In the genomic region with DNA sequence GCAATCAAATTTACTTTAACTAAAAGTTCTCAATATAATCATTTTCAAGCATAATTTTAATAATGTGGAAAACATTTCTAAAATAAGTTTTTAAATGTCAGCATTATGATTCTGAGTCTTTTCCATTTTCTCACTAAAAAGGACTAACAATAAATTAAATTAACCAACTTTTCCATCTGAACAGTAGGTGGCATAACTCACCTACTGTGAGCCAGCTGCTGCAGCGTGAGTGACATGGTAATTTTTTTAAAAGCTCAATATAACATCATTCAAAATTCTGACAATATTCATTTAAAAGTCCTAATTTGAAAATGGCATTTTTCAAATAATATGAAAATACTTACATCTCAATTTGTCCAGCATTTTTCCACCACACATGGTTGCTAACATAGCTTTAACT, we compare ENCODE assay signal across 1 cellular context.
TF ChIP-seq lines count a peak whose summit lies in the region.

No MANE protein-coding gene starts in this region.

TF ChIP-seq in HepG2, 621 proteins besides CTCF, POLR2A, EP300 and RAD21 (continued from another document):
- TF ChIP-seq, protein P1, sequence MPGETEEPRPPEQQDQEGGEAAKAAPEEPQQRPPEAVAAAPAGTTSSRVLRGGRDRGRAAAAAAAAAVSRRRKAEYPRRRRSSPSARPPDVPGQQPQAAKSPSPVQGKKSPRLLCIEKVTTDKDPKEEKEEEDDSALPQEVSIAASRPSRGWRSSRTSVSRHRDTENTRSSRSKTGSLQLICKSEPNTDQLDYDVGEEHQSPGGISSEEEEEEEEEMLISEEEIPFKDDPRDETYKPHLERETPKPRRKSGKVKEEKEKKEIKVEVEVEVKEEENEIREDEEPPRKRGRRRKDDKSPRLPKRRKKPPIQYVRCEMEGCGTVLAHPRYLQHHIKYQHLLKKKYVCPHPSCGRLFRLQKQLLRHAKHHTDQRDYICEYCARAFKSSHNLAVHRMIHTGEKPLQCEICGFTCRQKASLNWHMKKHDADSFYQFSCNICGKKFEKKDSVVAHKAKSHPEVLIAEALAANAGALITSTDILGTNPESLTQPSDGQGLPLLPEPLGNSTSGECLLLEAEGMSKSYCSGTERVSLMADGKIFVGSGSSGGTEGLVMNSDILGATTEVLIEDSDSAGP (CRISPR knock-in tag; IDR thresholded peaks at IDR 0.05; ENCODE audit: borderline replicate concordance), result no peak
- TF ChIP-seq ZKSCAN1 (IDR thresholded peaks at IDR 0.05; ENCODE audit: low read length), result peak; percentile 83; the same call in 1 of the 2 replicates
- TF ChIP-seq, protein P2, sequence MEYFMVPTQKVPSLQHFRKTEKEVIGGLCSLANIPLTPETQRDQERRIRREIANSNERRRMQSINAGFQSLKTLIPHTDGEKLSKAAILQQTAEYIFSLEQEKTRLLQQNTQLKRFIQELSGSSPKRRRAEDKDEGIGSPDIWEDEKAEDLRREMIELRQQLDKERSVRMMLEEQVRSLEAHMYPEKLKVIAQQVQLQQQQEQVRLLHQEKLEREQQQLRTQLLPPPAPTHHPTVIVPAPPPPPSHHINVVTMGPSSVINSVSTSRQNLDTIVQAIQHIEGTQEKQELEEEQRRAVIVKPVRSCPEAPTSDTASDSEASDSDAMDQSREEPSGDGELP (IDR thresholded peaks at IDR 0.05; ENCODE audit: borderline replicate concordance, low read depth), result no peak
- TF ChIP-seq ZNF713 (CRISPR knock-in tag; IDR thresholded peaks at IDR 0.05), result no peak
- no peak for TF ChIP-seq IRF2 (CRISPR knock-in tag; IDR thresholded peaks at IDR 0.05)
- TF ChIP-seq NFYC (CRISPR knock-in tag; IDR thresholded peaks at IDR 0.05), result no peak
- no peak for TF ChIP-seq ATRX (CRISPR knock-in tag; IDR thresholded peaks at IDR 0.05; ENCODE audit: borderline replicate concordance)
- no peak for TF ChIP-seq ZNF207 (IDR thresholded peaks at IDR 0.05; ENCODE audit: borderline replicate concordance)
- TF ChIP-seq, protein P3, sequence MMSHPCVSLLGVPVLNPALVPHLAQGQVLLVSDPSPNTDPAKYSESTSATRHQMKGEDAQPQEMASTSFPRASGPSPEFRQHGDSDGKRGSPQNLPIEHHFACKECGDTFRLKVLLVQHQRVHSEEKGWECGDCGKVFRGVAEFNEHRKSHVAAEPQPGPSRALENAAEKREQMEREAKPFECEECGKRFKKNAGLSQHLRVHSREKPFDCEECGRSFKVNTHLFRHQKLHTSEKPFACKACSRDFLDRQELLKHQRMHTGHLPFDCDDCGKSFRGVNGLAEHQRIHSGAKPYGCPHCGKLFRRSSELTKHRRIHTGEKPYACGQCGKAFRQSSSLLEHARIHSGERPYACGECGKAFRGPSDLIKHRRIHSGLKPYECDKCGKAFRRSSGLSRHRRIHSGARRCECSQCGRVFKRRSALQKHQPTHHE (CRISPR knock-in tag; IDR thresholded peaks at IDR 0.05; ENCODE audit: borderline replicate concordance), result no peak
- TF ChIP-seq KDM5B (CRISPR knock-in tag; IDR thresholded peaks at IDR 0.05; ENCODE audit: borderline replicate concordance), result no peak
- no peak for TF ChIP-seq ZNF652 (CRISPR knock-in tag; IDR thresholded peaks at IDR 0.05; ENCODE audit: borderline replicate concordance, low read depth)
- 0 out of 2 replicates have a peak, but pooled peaks have one; percentile 16 for TF ChIP-seq ZNF816 (CRISPR knock-in tag; IDR thresholded peaks at IDR 0.05; ENCODE audit: borderline replicate concordance)
- TF ChIP-seq SMC3 (IDR thresholded peaks at IDR 0.05; ENCODE audit: low read length), result peak; percentile 84
- peak; percentile 58; the same call in 1 of the 2 replicates for TF ChIP-seq MIXL1 (CRISPR knock-in tag; IDR thresholded peaks at IDR 0.05)
- no peak for TF ChIP-seq NCOA2 (CRISPR knock-in tag; IDR thresholded peaks at IDR 0.05)
